8 cellular contexts compared by ENCODE assay signal in genomic region chr7:28096713-28097112, GRCh38.
DNase-seq lines count a peak whose midpoint lies in the region; FAIRE-seq and TF ChIP-seq lines count a peak whose summit lies in the region.

No MANE protein-coding gene starts in this region.

- no peaks in the 10 kb centered on the region for H4K20me1 ChIP-seq in endothelial cell of umbilical vein (replicated peaks; ENCODE audit: control insufficient read depth, extremely low read depth, insufficient read depth, low read length)

- H3K4me3 ChIP-seq in AG04449 (ENCODE audit: low read depth, low read length) (no peak overlapping the region), GM12865 (ENCODE audit: low read depth, low read length) (no peak overlapping the region), endothelial cell of umbilical vein (replicated peaks in 1 of 3; ENCODE audit: insufficient read depth in 1 of 3, low read depth in 1 of 3, low read length in 3 of 3) (no peak overlapping the region)

- H3K9me3 ChIP-seq in endothelial cell of umbilical vein (replicated peaks; ENCODE audit: control insufficient read depth, insufficient read depth, low read length) = no peaks in the 10 kb centered on the region

- no peaks in the 10 kb centered on the region for H3K4me1 Mint-ChIP-seq in activated T-helper 1 cell treated with anti-CD3 and anti-CD28 coated beads, Interleukin-12 subunit alpha, Interleukin-12 subunit beta, Interleukin-2, Interleukin-4 antibody, amounts not matched to agents 30 ng/mL and 10 ng/mL and 1 ng/mL, durations not matched to agents 14 hours and 24 hours and 36 hours (ENCODE audit: low read depth)

- no TSS peak for BruUV-seq in endothelial cell of umbilical vein (replicated peaks; lab: Mats Ljungman, UMichigan)

- peaks cover 10% of the 10 kb centered on the region for H3K27me3 Mint-ChIP-seq in activated T-helper 1 cell treated with anti-CD3 and anti-CD28 coated beads, Interleukin-12 subunit alpha, Interleukin-12 subunit beta, Interleukin-2, Interleukin-4 antibody, amounts not matched to agents 30 ng/mL and 10 ng/mL and 1 ng/mL, durations not matched to agents 14 hours and 24 hours and 36 hours (ENCODE audit: insufficient read depth)

- H3K27ac ChIP-seq in endothelial cell of umbilical vein (ENCODE audit: insufficient read depth, low read depth, low read length) = no peak overlapping the region
- no peak overlapping the region for H3K27ac ChIP-seq in substantia nigra (ENCODE audit: low read depth, low read length, poor library complexity, severe bottlenecking)

- H3K27me3 ChIP-seq in endothelial cell of umbilical vein (ENCODE audit: control insufficient read depth in 2 of 2, insufficient read depth in 2 of 2, low read length in 2 of 2) = no peaks in the 10 kb centered on the region

- no peak overlapping the region for H3K27ac Mint-ChIP-seq in activated T-helper 1 cell treated with anti-CD3 and anti-CD28 coated beads, Interleukin-12 subunit alpha, Interleukin-12 subunit beta, Interleukin-2, Interleukin-4 antibody, amounts not matched to agents 30 ng/mL and 10 ng/mL and 1 ng/mL, durations not matched to agents 14 hours and 24 hours and 36 hours

- H3K36me3 ChIP-seq in endothelial cell of umbilical vein (ENCODE audit: control insufficient read depth in 2 of 2, extremely low read depth in 1 of 2, insufficient read depth in 2 of 2, low read length in 2 of 2) = no peaks in the 10 kb centered on the region

- dilution Hi-C loops in endothelial cell of umbilical vein (cut with MboI; ENCODE audit: extremely low pct_ligation_motif_present, low sequenced_read_pairs) = no loop called here

- peak; percentile 96 for FAIRE-seq in endothelial cell of umbilical vein (lab: Jason Lieb, UNC)

- TF ChIP-seq CTCF in AG04449 (IDR thresholded peaks at IDR 0.05; ENCODE audit: insufficient read depth, low read length, missing control alignments) (peak; percentile 76), GM12865 (IDR thresholded peaks at IDR 0.05; ENCODE audit: insufficient read depth, low read depth, low read length, missing control alignments) (peak; percentile 74), endothelial cell of umbilical vein (IDR thresholded peaks at IDR 0.05; ENCODE audit: extremely low read depth in 1 of 2, insufficient read depth in 1 of 2, low read depth in 1 of 2, low read length in 2 of 2) (peak; percentile 71 to 77)

- no peak for TF ChIP-seq POLR2A in endothelial cell of umbilical vein (IDR thresholded peaks at IDR 0.05; ENCODE audit: low read depth, low read length)

- no peak overlapping the region for H2AFZ ChIP-seq in endothelial cell of umbilical vein (ENCODE audit: low read depth, low read length)

- intact Hi-C loops in endothelial cell of umbilical vein (cut with micrococcal nuclease) = loop anchor here (1.0 to 10.0 kb wide), 6 partner anchors 76 to 409 kb away; partner anchors contain the start of gene JAZF1
- intact Hi-C loops in activated T-helper 1 cell treated with anti-CD3 and anti-CD28 coated beads, Interleukin-12 subunit alpha, Interleukin-12 subunit beta, Interleukin-2, Interleukin-4 antibody, amounts not matched to agents 30 ng/mL and 10 ng/mL and 1 ng/mL, durations not matched to agents 14 hours and 24 hours and 36 hours (cut with micrococcal nuclease) = loop anchor here (1.0 to 10.0 kb wide), 2 partner anchors 172 to 900 kb away; no protein-coding TSS in a partner anchor

- no peaks in the 10 kb centered on the region for H3K36me3 Mint-ChIP-seq in activated T-helper 1 cell treated with anti-CD3 and anti-CD28 coated beads, Interleukin-12 subunit alpha, Interleukin-12 subunit beta, Interleukin-2, Interleukin-4 antibody, amounts not matched to agents 30 ng/mL and 10 ng/mL and 1 ng/mL, durations not matched to agents 14 hours and 24 hours and 36 hours (ENCODE audit: low read depth)

- no peak overlapping the region for H3K4me3 Mint-ChIP-seq in activated T-helper 1 cell treated with anti-CD3 and anti-CD28 coated beads, Interleukin-12 subunit alpha, Interleukin-12 subunit beta, Interleukin-2, Interleukin-4 antibody, amounts not matched to agents 30 ng/mL and 10 ng/mL and 1 ng/mL, durations not matched to agents 14 hours and 24 hours and 36 hours

- no peaks in the 10 kb centered on the region for H3K79me2 ChIP-seq in endothelial cell of umbilical vein (ENCODE audit: control insufficient read depth, insufficient read depth, low read length)

- no peaks in the 10 kb centered on the region for H3K9me1 ChIP-seq in endothelial cell of umbilical vein (replicated peaks; ENCODE audit: control insufficient read depth, extremely low read depth, insufficient read depth, low read length)

- peak overlapping the region; percentile 6 for H3K9ac ChIP-seq in endothelial cell of umbilical vein (replicated peaks; ENCODE audit: extremely low read depth, insufficient read depth, low read length)

- H3K4me2 ChIP-seq in endothelial cell of umbilical vein (ENCODE audit: insufficient read depth, low read length) = no peak overlapping the region

- DNase-seq in AG04449 (ENCODE audit: low read depth, low spot score) (no peak), GM12865 (ENCODE audit: low read depth) (peak; percentile 56), NCI-H2107 treated with DMSO at 0.1 percent for 48 hours (lab: John Stamatoyannopoulos, UW; ENCODE audit: unreplicated experiment) (peak; percentile 73), endothelial cell of umbilical vein (ENCODE audit: low read depth, low spot score) (peak; percentile 71), mucosa of gallbladder (ENCODE audit: low spot score) (peak; percentile 53), substantia nigra (lab: John Stamatoyannopoulos, UW) (peak in 27 of 49 donors; percentile 6 to 68 (median 20))
- peak; percentile 17 for DNase-seq in activated CD4-positive, CD25-positive, alpha-beta regulatory T cell treated with anti-CD3 and anti-CD28 coated beads, Interleukin-2, amount 50 U/mL, for 16 hours (ENCODE audit: low read depth, low spot score)
- no peak for DNase-seq in activated T-helper 1 cell treated with anti-CD3 and anti-CD28 coated beads, Interleukin-12 subunit alpha, Interleukin-12 subunit beta, Interleukin-2, Interleukin-4 antibody, amounts not matched to agents 30 ng/mL and 10 ng/mL and 1 ng/mL, durations not matched to agents 14 hours and 24 hours and 36 hours (ENCODE audit: low spot score)

- no peaks in the 10 kb centered on the region for H3K9me3 Mint-ChIP-seq in activated T-helper 1 cell treated with anti-CD3 and anti-CD28 coated beads, Interleukin-12 subunit alpha, Interleukin-12 subunit beta, Interleukin-2, Interleukin-4 antibody, amounts not matched to agents 30 ng/mL and 10 ng/mL and 1 ng/mL, durations not matched to agents 14 hours and 24 hours and 36 hours

- H3K4me1 ChIP-seq in endothelial cell of umbilical vein (ENCODE audit: control insufficient read depth, extremely low read depth, insufficient read depth, low read length) = no peaks in the 10 kb centered on the region

- POLR2A ChIA-PET in AG04449 (lab: Yijun Ruan, JAX) (no interaction called here), endothelial cell of umbilical vein (lab: Charles Lee) (no interaction called here)

- CTCF ChIA-PET in AG04449 (lab: Yijun Ruan, JAX) = interaction anchor here (0.7 to 11.2 kb wide), 49 partner anchors 10 to 918 kb away, joined by 3 to 217 read pairs (median 4); no protein-coding TSS in a partner anchor
- CTCF ChIA-PET in endothelial cell of umbilical vein (lab: Charles Lee) = interaction anchor here (0.5 to 4.4 kb wide), 44 partner anchors 9 to 931 kb away, joined by 3 to 69 read pairs (median 3); partner anchors contain the start of gene HOXA9

TF ChIP-seq in endothelial cell of umbilical vein, 7 proteins besides CTCF, POLR2A, EP300 and RAD21:
- TF ChIP-seq POLR2AphosphoS5 (IDR thresholded peaks at IDR 0.05; ENCODE audit: insufficient read depth, low read depth, low read length) (no peak), GATA2 (IDR thresholded peaks at IDR 0.05; ENCODE audit: insufficient read depth, insufficient read length, low read depth, low read length) (no peak), EZH2 (IDR thresholded peaks at IDR 0.05; ENCODE audit: borderline replicate concordance, low read depth, low read length, severe bottlenecking) (no peak), JUN (IDR thresholded peaks at IDR 0.05; ENCODE audit: borderline replicate concordance, insufficient read depth, insufficient read length, low read depth) (no peak), MYC (IDR thresholded peaks at IDR 0.05; ENCODE audit: low read depth, low read length) (no peak)
- TF ChIP-seq, protein P1, sequence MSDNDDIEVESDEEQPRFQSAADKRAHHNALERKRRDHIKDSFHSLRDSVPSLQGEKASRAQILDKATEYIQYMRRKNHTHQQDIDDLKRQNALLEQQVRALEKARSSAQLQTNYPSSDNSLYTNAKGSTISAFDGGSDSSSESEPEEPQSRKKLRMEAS (IDR thresholded peaks at IDR 0.05; ENCODE audit: insufficient read depth, insufficient read length) = no peak

Comparison
In these comparisons a context has a peak if more than half of its experiments do, and no peak if none do; other contexts are left out.
1. DNase-seq: peak in GM12865 (single experiment), NCI-H2107 treated with DMSO at 0.1 percent for 48 hours (single experiment), activated CD4-positive, CD25-positive, alpha-beta regulatory T cell treated with anti-CD3 and anti-CD28 coated beads, Interleukin-2, amount 50 U/mL, for 16 hours (single experiment), endothelial cell of umbilical vein (single experiment), mucosa of gallbladder (single experiment) and substantia nigra (27 of 49); none in AG04449 (single experiment) and activated T-helper 1 cell treated with anti-CD3 and anti-CD28 coated beads, Interleukin-12 subunit alpha, Interleukin-12 subunit beta, Interleukin-2, Interleukin-4 antibody, amounts not matched to agents 30 ng/mL and 10 ng/mL and 1 ng/mL, durations not matched to agents 14 hours and 24 hours and 36 hours (single experiment).
2. Peak in every context shown above with its lines, with median percentiles within 50 percentile points of each other: CTCF ChIP-seq.